Comparison of ENCODE assay signal across 1 cellular context in genomic region chr6:159234102-159234553, GRCh38.
TF ChIP-seq lines count a peak whose summit lies in the region.

No MANE protein-coding gene starts in this region.

TF ChIP-seq in H1, 55 proteins besides CTCF, POLR2A, EP300 and RAD21 (continued from another document):
- TF ChIP-seq CHD7 (IDR thresholded peaks at IDR 0.05; ENCODE audit: insufficient replicate concordance, low read length): no peak
- peak; percentile 44 for TF ChIP-seq KDM4A (IDR thresholded peaks at IDR 0.05; ENCODE audit: low read depth, low read length, severe bottlenecking)
- no peak for TF ChIP-seq CHD2 (IDR thresholded peaks at IDR 0.05; ENCODE audit: low read length)
- TF ChIP-seq NRF1 (IDR thresholded peaks at IDR 0.05; ENCODE audit: low read depth, low read length): no peak
- TF ChIP-seq SP4 (IDR thresholded peaks at IDR 0.05; ENCODE audit: low read length): no peak
- no peak for TF ChIP-seq KDM1A (IDR thresholded peaks at IDR 0.05; ENCODE audit: borderline replicate concordance, low read length)
- peak; percentile 44 for TF ChIP-seq EZH2 (IDR thresholded peaks at IDR 0.05; ENCODE audit: low read depth, low read length, severe bottlenecking)
- no peak for TF ChIP-seq CEBPB (IDR thresholded peaks at IDR 0.05; ENCODE audit: low read depth, low read length)
- no peak for TF ChIP-seq TCF12 (IDR thresholded peaks at IDR 0.05; ENCODE audit: low read depth, low read length)
- TF ChIP-seq SUZ12 (IDR thresholded peaks at IDR 0.05; ENCODE audit: low read length): peak; percentile 42; the same call in 1 of the 2 replicates
- TF ChIP-seq HDAC6 (IDR thresholded peaks at IDR 0.05; ENCODE audit: low read depth, low read length): no peak
